18 cellular contexts compared by ENCODE assay signal in the genomic region with DNA sequence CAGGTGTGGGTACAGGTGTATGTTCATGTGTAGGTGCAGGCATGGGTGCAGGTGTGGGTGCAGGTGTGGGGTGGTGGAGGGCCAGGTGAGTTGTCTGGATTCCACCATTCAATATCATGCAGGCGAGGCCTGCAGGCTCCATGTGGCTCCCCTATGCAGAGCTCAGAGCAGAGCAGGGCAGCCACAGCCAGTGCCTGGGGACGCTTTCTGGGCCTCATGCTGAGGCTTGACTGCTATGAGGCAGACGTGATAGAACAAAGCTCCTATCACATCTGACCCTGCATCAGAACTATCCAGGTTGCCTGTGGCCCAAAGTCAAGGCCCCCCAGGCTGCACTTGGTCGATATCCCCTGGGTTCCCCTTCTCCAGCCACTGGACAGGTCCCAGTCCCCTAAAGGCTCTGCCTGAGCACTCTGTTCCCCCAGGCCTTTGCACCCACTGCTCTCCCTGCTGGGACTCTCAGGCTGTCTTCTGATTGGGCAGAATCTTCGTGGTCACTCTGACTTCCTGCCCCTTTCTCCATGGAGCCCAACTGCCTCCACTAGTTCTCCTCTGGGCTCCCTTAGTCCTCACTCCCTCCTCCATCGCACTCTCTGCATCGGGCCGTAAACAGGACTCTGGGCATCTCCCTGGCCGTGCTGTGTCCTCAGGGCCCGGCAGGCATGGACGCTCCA.
DNase-seq lines count a peak whose midpoint lies in the region; ATAC-seq lines count a peak whose summit lies in the region.
"Had no signal": no experiment of that assay in that cellular context is flagged by ENCODE, and none has a peak within 500 bp of the region (broad histone marks: within the 10 kb centered on the region; RNA-seq: fewer than 3 reads in every experiment).

No MANE protein-coding gene starts in this region.

- DNase-seq in AG20443 (ENCODE audit: low spot score) (peak; percentile 26), GM03348 (ENCODE audit: low spot score) (peak; percentile 31), SK-MEL-5 (ENCODE audit: low read depth, low spot score) (peak; percentile 16), hepatic stellate cell (ENCODE audit: low spot score) (peak; percentile 52), UCSD-AML1 (lab: John Stamatoyannopoulos, UW; ENCODE audit: unreplicated experiment) (no peak)
- no peak for DNase-seq in activated T-helper 1 cell treated with anti-CD3 and anti-CD28 coated beads, Interleukin-12 subunit alpha, Interleukin-12 subunit beta, Interleukin-2, Interleukin-4 antibody, amounts not matched to agents 30 ng/mL and 10 ng/mL and 1 ng/mL, durations not matched to agents 14 hours and 24 hours and 36 hours (ENCODE audit: low spot score)
- DNase-seq: CD8-positive, alpha-beta T cell; NCI-H1105 treated with DMSO at 0.1 percent for 48 hours; NCI-H187 treated with DMSO at 0.1 percent for 48 hours; NCI-H2171 treated with DMSO at 0.1 percent for 48 hours; Peyer's patch; SHP77 treated with DMSO at 0.1 percent for 48 hours; SW 1271 had no signal

- in situ Hi-C loops in SK-MEL-5 (cut with HindIII; ENCODE audit: low pct_unique_long_range_greater_than_20kb, low sequenced_read_pairs), result no loop called here

- H3K4me3 Mint-ChIP-seq in activated T-helper 1 cell treated with anti-CD3 and anti-CD28 coated beads, Interleukin-12 subunit alpha, Interleukin-12 subunit beta, Interleukin-2, Interleukin-4 antibody, amounts not matched to agents 30 ng/mL and 10 ng/mL and 1 ng/mL, durations not matched to agents 14 hours and 24 hours and 36 hours, result no peak overlapping the region
- H3K4me3 Mint-ChIP-seq: CD8-positive, alpha-beta T cell; IgD-negative memory B cell had no signal

- H3K27ac Mint-ChIP-seq in activated T-helper 1 cell treated with anti-CD3 and anti-CD28 coated beads, Interleukin-12 subunit alpha, Interleukin-12 subunit beta, Interleukin-2, Interleukin-4 antibody, amounts not matched to agents 30 ng/mL and 10 ng/mL and 1 ng/mL, durations not matched to agents 14 hours and 24 hours and 36 hours, result no peak overlapping the region
- H3K27ac Mint-ChIP-seq: CD8-positive, alpha-beta T cell had no signal

- no peaks in the 10 kb centered on the region for H3K27me3 Mint-ChIP-seq in activated T-helper 1 cell treated with anti-CD3 and anti-CD28 coated beads, Interleukin-12 subunit alpha, Interleukin-12 subunit beta, Interleukin-2, Interleukin-4 antibody, amounts not matched to agents 30 ng/mL and 10 ng/mL and 1 ng/mL, durations not matched to agents 14 hours and 24 hours and 36 hours (ENCODE audit: insufficient read depth)
- H3K27me3 Mint-ChIP-seq: IgD-negative memory B cell had no signal

- no peaks in the 10 kb centered on the region for H3K4me1 Mint-ChIP-seq in activated T-helper 1 cell treated with anti-CD3 and anti-CD28 coated beads, Interleukin-12 subunit alpha, Interleukin-12 subunit beta, Interleukin-2, Interleukin-4 antibody, amounts not matched to agents 30 ng/mL and 10 ng/mL and 1 ng/mL, durations not matched to agents 14 hours and 24 hours and 36 hours (ENCODE audit: low read depth)

- intact Hi-C loops in activated T-helper 1 cell treated with anti-CD3 and anti-CD28 coated beads, Interleukin-12 subunit alpha, Interleukin-12 subunit beta, Interleukin-2, Interleukin-4 antibody, amounts not matched to agents 30 ng/mL and 10 ng/mL and 1 ng/mL, durations not matched to agents 14 hours and 24 hours and 36 hours (cut with micrococcal nuclease), result no loop called here

- no peaks in the 10 kb centered on the region for H3K9me3 Mint-ChIP-seq in activated T-helper 1 cell treated with anti-CD3 and anti-CD28 coated beads, Interleukin-12 subunit alpha, Interleukin-12 subunit beta, Interleukin-2, Interleukin-4 antibody, amounts not matched to agents 30 ng/mL and 10 ng/mL and 1 ng/mL, durations not matched to agents 14 hours and 24 hours and 36 hours
- H3K9me3 Mint-ChIP-seq: CD8-positive, alpha-beta T cell; IgD-negative memory B cell had no signal

- no peaks in the 10 kb centered on the region for H3K36me3 Mint-ChIP-seq in activated T-helper 1 cell treated with anti-CD3 and anti-CD28 coated beads, Interleukin-12 subunit alpha, Interleukin-12 subunit beta, Interleukin-2, Interleukin-4 antibody, amounts not matched to agents 30 ng/mL and 10 ng/mL and 1 ng/mL, durations not matched to agents 14 hours and 24 hours and 36 hours (ENCODE audit: low read depth)
- H3K36me3 Mint-ChIP-seq: CD8-positive, alpha-beta T cell; IgD-negative memory B cell had no signal

- ATAC-seq in GM18502 (IDR thresholded peaks at IDR 0.05; ENCODE audit: poor library complexity, unreplicated experiment) (no peak), HG03457 (IDR thresholded peaks at IDR 0.05; ENCODE audit: unreplicated experiment) (no peak)
- ATAC-seq: A549; CD8-positive, alpha-beta T cell; HCT116 had no signal

Comparison
In these comparisons a context has a peak if more than half of its experiments do, and no peak if none do; other contexts are left out.
1. DNase-seq: peak in AG20443 (single experiment), GM03348 (single experiment), SK-MEL-5 (single experiment) and hepatic stellate cell (single experiment); none in activated T-helper 1 cell treated with anti-CD3 and anti-CD28 coated beads, Interleukin-12 subunit alpha, Interleukin-12 subunit beta, Interleukin-2, Interleukin-4 antibody, amounts not matched to agents 30 ng/mL and 10 ng/mL and 1 ng/mL, durations not matched to agents 14 hours and 24 hours and 36 hours (single experiment) and UCSD-AML1 (single experiment).